In the genomic region with DNA sequence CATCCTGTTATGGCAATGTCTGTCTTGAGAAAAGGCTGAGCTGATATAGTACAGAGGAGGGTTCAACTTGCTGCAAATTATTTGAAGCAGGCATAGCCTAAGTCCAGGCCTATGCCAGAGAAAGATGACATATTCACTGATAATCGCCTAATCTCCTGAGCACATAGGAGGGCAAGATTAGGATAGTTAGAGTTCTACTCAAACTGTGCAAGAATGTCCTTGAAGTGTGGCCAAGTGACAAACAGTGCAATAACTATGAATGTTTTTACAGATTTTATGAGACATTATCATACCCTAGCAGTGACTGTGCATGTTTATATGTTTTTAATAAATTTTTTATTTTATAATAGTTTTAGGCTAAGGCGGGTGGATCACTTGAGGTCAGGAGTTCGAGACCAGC, we compare ENCODE assay signal across 19 cellular contexts.
"Had no signal": no experiment of that assay in that cellular context is flagged by ENCODE, and none has a peak within 500 bp of the region (broad histone marks: within the 10 kb centered on the region; RNA-seq: fewer than 3 reads in every experiment).

No MANE protein-coding gene starts in this region.

- H3K27me3 ChIP-seq: breast epithelium, dorsolateral prefrontal cortex, foreskin keratinocyte, sigmoid colon, upper lobe of right lung had no signal

- H3K4me1 ChIP-seq: foreskin keratinocyte, upper lobe of right lung had no signal

- ATAC-seq: activated CD8-positive, alpha-beta T cell treated with anti-CD3 and anti-CD28 coated beads, Interleukin-2, amount 10 ng/mL, durations not matched to agents 7 days and 5 days; foreskin keratinocyte; upper lobe of right lung had no signal

- H3K27ac ChIP-seq: breast epithelium, dorsolateral prefrontal cortex, foreskin keratinocyte, sigmoid colon, thoracic aorta, upper lobe of right lung had no signal

- DNase-seq: activated CD4-positive, alpha-beta T cell treated with anti-CD3 and anti-CD28 coated beads, Interleukin-2, amount 10 ng/mL, durations not matched to agents 24 days and 14 days; activated CD4-positive, CD25-positive, alpha-beta regulatory T cell; activated CD8-positive, alpha-beta memory T cell treated with anti-CD3 and anti-CD28 coated beads, Interleukin-2, amount 50 U/mL, for 48 hours; activated CD8-positive, alpha-beta T cell treated with anti-CD3 and anti-CD28 coated beads, Interleukin-2, amount 10 ng/mL, durations not matched to agents 7 days and 5 days; activated gamma-delta T cell treated with Interleukin-2 at 50 U/mL for 16 hours; anterior cingulate cortex; dorsolateral prefrontal cortex; endodermal cell; foreskin keratinocyte; head of caudate nucleus; immature natural killer cell; midbrain; sigmoid colon; stimulated activated CD4-positive, alpha-beta T cell treated with anti-CD3 and anti-CD28 coated beads, Interleukin-12 subunit alpha, Interleukin-12 subunit beta, amount 100 ng/mL, for 4 hours; stimulated activated CD4-positive, alpha-beta T cell treated with anti-CD3 and anti-CD28 coated beads, Interleukin-2, amount 100 ng/mL, for 24 hours; upper lobe of right lung had no signal

- H3K36me3 ChIP-seq: breast epithelium, sigmoid colon, thoracic aorta, upper lobe of right lung had no signal

- H3K4me3 ChIP-seq: breast epithelium, dorsolateral prefrontal cortex, lung, sigmoid colon, thoracic aorta, upper lobe of right lung had no signal

- H3K9me3 ChIP-seq: breast epithelium, sigmoid colon, thoracic aorta, upper lobe of right lung had no signal
